In the genomic region with DNA sequence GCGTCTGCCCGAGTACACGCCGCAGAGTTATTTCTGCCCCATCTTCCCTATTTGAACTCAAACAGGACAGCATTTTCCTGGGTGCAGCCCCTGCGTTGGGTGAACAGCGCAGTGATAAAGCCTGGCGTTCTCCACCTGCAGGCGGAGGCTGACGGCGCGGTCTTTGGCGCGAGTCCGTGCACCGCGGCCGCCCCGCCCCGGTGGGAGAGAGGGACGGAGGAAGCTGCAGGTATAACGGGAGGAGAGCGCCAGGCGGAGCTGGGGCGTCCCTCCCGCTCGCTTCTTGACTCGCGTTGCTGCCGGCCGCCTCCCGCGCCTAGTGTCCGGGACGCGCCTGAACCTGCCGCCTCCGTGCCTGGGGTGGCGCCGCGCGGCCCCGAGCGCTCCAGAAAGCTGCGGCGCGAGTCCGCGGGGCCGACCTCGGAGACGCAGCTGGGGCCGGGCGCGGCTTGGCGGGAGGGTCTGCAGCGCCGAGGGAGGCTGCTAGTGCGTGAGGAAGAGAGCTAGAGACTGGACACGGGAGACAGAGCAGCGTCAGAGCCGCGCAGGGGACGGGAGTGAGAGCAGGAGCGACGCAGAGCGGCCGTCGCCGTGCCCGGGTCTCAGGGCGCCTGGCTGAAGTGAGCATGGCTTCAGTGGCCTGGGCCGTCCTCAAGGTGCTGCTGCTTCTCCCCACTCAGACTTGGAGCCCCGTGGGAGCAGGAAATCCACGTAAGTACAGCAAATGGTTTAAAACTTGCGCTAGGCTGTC, we compare ENCODE assay signal across 8 cellular contexts.
DNase-seq lines count a peak whose midpoint lies in the region; TF ChIP-seq lines count a peak whose summit lies in the region.
"Not testable (repeated sequence)": the region's sequence is repeated elsewhere in the genome, so short reads cannot be mapped to it uniquely, and the experiment has no call there.

No MANE protein-coding gene starts in this region.

- not testable (repeated sequence) for H3K4me1 Mint-ChIP-seq in brain; progenitor cell of endocrine pancreas (ENCODE audit: low read depth)

- H3K4me1 ChIP-seq in HAP-1; right atrium auricular region; mesendoderm (ENCODE audit: control insufficient read depth, low read depth, low read length); transverse colon: not testable (repeated sequence)

- H2BK120ac ChIP-seq in mesendoderm (ENCODE audit: low read depth, low read length) = not testable (repeated sequence)

- not testable (repeated sequence) for H2BK5ac ChIP-seq in mesendoderm (ENCODE audit: low read length)

- peak overlapping the region; percentile 60 for H3K56ac ChIP-seq in mesendoderm (ENCODE audit: low read length)

- not testable (repeated sequence) for H3K27me3 Mint-ChIP-seq in brain, progenitor cell of endocrine pancreas

- not testable (repeated sequence) for H3K9me3 Mint-ChIP-seq in brain; progenitor cell of endocrine pancreas (ENCODE audit: low read depth)

- not testable (repeated sequence) for TF ChIP-seq POLR2A in transverse colon (IDR thresholded peaks at IDR 0.05)

- WGBS in mesendoderm (ENCODE audit: extremely low coverage, insufficient coverage, low lambda C conversion rate) = no CpG with 5 or more reads among the region's 75 CpGs
- 1 to 5% methylated on average over 3 to 24 of the region's 75 CpGs for WGBS in transverse colon (ENCODE audit: low coverage in 1 of 2), 2 donors

- TF ChIP-seq EP300 in transverse colon (IDR thresholded peaks at IDR 0.05; ENCODE audit: low read depth) = not testable (repeated sequence)

- H3K4me3 Mint-ChIP-seq in brain (peak overlapping the region in 4 of 5 experiments; percentile 70 to 80 (median 79)), progenitor cell of endocrine pancreas (ENCODE audit: low read depth) (peak overlapping the region; percentile 55)

- intact Hi-C loops in transverse colon (cut with DNase I; ENCODE audit: low total_unique reads) = not testable (repeated sequence)

- DNase-seq in HAP-1 (ENCODE audit: low spot score in 2 of 2) = peak in 1 of 2 experiments; percentile 66
- DNase-seq in WERI-Rb-1 = peak; percentile 70
- DNase-seq in epithelial cell of proximal tubule (ENCODE audit: low read depth); right atrium auricular region (ENCODE audit: low spot score); mesendoderm: not testable (repeated sequence)
- peak; percentile 6 for DNase-seq in progenitor cell of endocrine pancreas (ENCODE audit: low spot score, unreplicated experiment)
- DNase-seq in transverse colon = peak; percentile 8

- H3K4me2 ChIP-seq in mesendoderm (ENCODE audit: low read length) = not testable (repeated sequence)

- H3K27ac ChIP-seq in WERI-Rb-1 (peak overlapping the region; percentile 58; the same call in 1 of the 2 replicates), right atrium auricular region (peak overlapping the region in 1 of 2 donors; percentile 43)
- H3K27ac ChIP-seq in mesendoderm (ENCODE audit: low read depth, low read length); transverse colon: not testable (repeated sequence)

- not testable (repeated sequence) for H3K27ac Mint-ChIP-seq in brain, progenitor cell of endocrine pancreas

- not testable (repeated sequence) for H3K36me3 ChIP-seq in HAP-1 (replicated peaks); WERI-Rb-1; right atrium auricular region; mesendoderm (ENCODE audit: control insufficient read depth, insufficient read depth, low read length); transverse colon

- not testable (repeated sequence) for H4K8ac ChIP-seq in mesendoderm (ENCODE audit: low read depth, low read length)

- H3K23ac ChIP-seq in mesendoderm (ENCODE audit: low read length) = not testable (repeated sequence)

- TF ChIP-seq CTCF in WERI-Rb-1 (IDR thresholded peaks at IDR 0.05; ENCODE audit: low read depth, low read length); brain (conservative IDR thresholded peaks at IDR 0.05); epithelial cell of proximal tubule (conservative IDR thresholded peaks at IDR 0.05; ENCODE audit: low read depth, low read length); right atrium auricular region (IDR thresholded peaks at IDR 0.05); progenitor cell of endocrine pancreas (IDR thresholded peaks at IDR 0.05; ENCODE audit: unreplicated experiment); transverse colon (IDR thresholded peaks at IDR 0.05): not testable (repeated sequence)

- H2AK5ac ChIP-seq in mesendoderm (ENCODE audit: low read length) = not testable (repeated sequence)

- H3K4ac ChIP-seq in mesendoderm (ENCODE audit: low read depth, low read length) = not testable (repeated sequence)

- in situ Hi-C loops in HAP-1 (cut with MboI; ENCODE audit: low sequenced_read_pairs); transverse colon (cut with MboI; ENCODE audit: low pct_ligation_motif_present in 1 of 4, low pct_unique_long_range_greater_than_20kb in 1 of 4, low sequenced_read_pairs in 3 of 4): not testable (repeated sequence)

- H3K9me3 ChIP-seq in HAP-1; WERI-Rb-1 (ENCODE audit: severe bottlenecking); right atrium auricular region; transverse colon: not testable (repeated sequence)

- H3K18ac ChIP-seq in mesendoderm (ENCODE audit: low read length) = not testable (repeated sequence)

- not testable (repeated sequence) for H2BK15ac ChIP-seq in mesendoderm (replicated peaks; ENCODE audit: low read depth)

- not testable (repeated sequence) for H4K5ac ChIP-seq in mesendoderm (ENCODE audit: low read length)

- not testable (repeated sequence) for H3K9ac ChIP-seq in mesendoderm (ENCODE audit: low read length)

- H3K4me3 ChIP-seq in HAP-1 = peak overlapping the region; percentile 32
- peak overlapping the region; percentile 28 for H3K4me3 ChIP-seq in WERI-Rb-1 (ENCODE audit: low read depth, low read length)
- H3K4me3 ChIP-seq in epithelial cell of proximal tubule (ENCODE audit: low read depth, low read length) = peak overlapping the region; percentile 40
- peak overlapping the region; percentile 41 to 45 for H3K4me3 ChIP-seq in right atrium auricular region
- H3K4me3 ChIP-seq in mesendoderm (ENCODE audit: low read length) = not testable (repeated sequence)
- H3K4me3 ChIP-seq in transverse colon = peak overlapping the region in 2 of 4 donors; percentile 17 to 44

- H3K27me3 ChIP-seq in HAP-1 (ENCODE audit: low read depth); WERI-Rb-1 (ENCODE audit: insufficient read depth, low read depth, severe bottlenecking); right atrium auricular region; mesendoderm (ENCODE audit: insufficient read depth, low read length, poor library complexity); transverse colon: not testable (repeated sequence)

- H3K79me2 ChIP-seq in mesendoderm (ENCODE audit: control insufficient read depth, insufficient read depth, low read length) = not testable (repeated sequence)

- H3K79me1 ChIP-seq in mesendoderm (ENCODE audit: low read length) = not testable (repeated sequence)

- H3K36me3 Mint-ChIP-seq in brain; progenitor cell of endocrine pancreas (ENCODE audit: insufficient read depth): not testable (repeated sequence)
